11 cellular contexts compared by ENCODE assay signal in genomic region chr17:58679263-58680037, GRCh38. TPM values are rescaled to one million over a fixed set of nuclear protein-coding genes. Genes with fewer than 3 reads are reported as not detected.
DNase-seq lines count a peak whose midpoint lies in the region; ATAC-seq and TF ChIP-seq lines count a peak whose summit lies in the region.
"Had no signal": no experiment of that assay in that cellular context is flagged by ENCODE, and none has a peak within 500 bp of the region (broad histone marks: within the 10 kb centered on the region; RNA-seq: fewer than 3 reads in every experiment).

No MANE protein-coding gene starts in this region.

- no peaks in the 10 kb centered on the region for H3K36me3 Mint-ChIP-seq in activated naive CD8-positive, alpha-beta T cell treated with anti-CD3 and anti-CD28 coated beads, Interleukin-2, amount 50 U/mL, for 24 hours (ENCODE audit: low read depth)
- no peaks in the 10 kb centered on the region for H3K36me3 Mint-ChIP-seq in activated naive CD8-positive, alpha-beta T cell treated with anti-CD3 and anti-CD28 coated beads for 36 hours

- no peaks in the 10 kb centered on the region for H3K4me1 Mint-ChIP-seq in activated naive CD8-positive, alpha-beta T cell treated with anti-CD3 and anti-CD28 coated beads, Interleukin-2, amount 50 U/mL, for 24 hours
- H3K4me1 Mint-ChIP-seq in activated naive CD8-positive, alpha-beta T cell treated with anti-CD3 and anti-CD28 coated beads for 36 hours: no peaks in the 10 kb centered on the region

- H3K4me3 Mint-ChIP-seq in activated naive CD8-positive, alpha-beta T cell treated with anti-CD3 and anti-CD28 coated beads, Interleukin-2, amount 50 U/mL, for 24 hours: no peak overlapping the region
- H3K4me3 Mint-ChIP-seq in activated naive CD8-positive, alpha-beta T cell treated with anti-CD3 and anti-CD28 coated beads for 36 hours: no peak overlapping the region

- no peak overlapping the region for H3K4me3 ChIP-seq in epithelial cell of esophagus (ENCODE audit: low read length)

- peak overlapping the region; percentile 55 for H3K27ac Mint-ChIP-seq in activated naive CD8-positive, alpha-beta T cell treated with anti-CD3 and anti-CD28 coated beads, Interleukin-2, amount 50 U/mL, for 24 hours
- no peak overlapping the region for H3K27ac Mint-ChIP-seq in activated naive CD8-positive, alpha-beta T cell treated with anti-CD3 and anti-CD28 coated beads for 36 hours

- ATAC-seq in activated naive CD8-positive, alpha-beta T cell treated with anti-CD3 and anti-CD28 coated beads, Interleukin-2, amount 50 U/mL, for 24 hours: peak; percentile 59
- ATAC-seq in stimulated activated naive CD8-positive, alpha-beta T cell treated with anti-CD3 and anti-CD28 coated beads, Interleukin-15, Interleukin-2, amounts not matched to agents 100 U/mL and 50 U/mL, for 24 hours: peak; percentile 55
- no peak for ATAC-seq in HG03095 (IDR thresholded peaks at IDR 0.05; ENCODE audit: unreplicated experiment)

- DNase-seq in activated naive CD8-positive, alpha-beta T cell treated with anti-CD3 and anti-CD28 coated beads, Interleukin-2, amount 50 U/mL, for 24 hours: no peak
- no peak for DNase-seq in activated naive CD8-positive, alpha-beta T cell treated with anti-CD3 and anti-CD28 coated beads for 36 hours
- peak; percentile 98 for DNase-seq in NCI-H82 (lab: John Stamatoyannopoulos, UW)
- peak; percentile 82 for DNase-seq in epithelial cell of esophagus (ENCODE audit: low read depth)
- no peak for DNase-seq in stimulated activated naive CD8-positive, alpha-beta T cell treated with anti-CD3 and anti-CD28 coated beads, Interleukin-15, Interleukin-2, amounts not matched to agents 100 U/mL and 50 U/mL, for 24 hours
- no peak for DNase-seq in activated naive CD4-positive, alpha-beta T cell (lab: John Stamatoyannopoulos, UW)
- no peak for DNase-seq in SIG-M5 (lab: John Stamatoyannopoulos, UW)
- DNase-seq: activated gamma-delta T cell, C1 segment of cervical spinal cord, NCI-H524 treated with DMSO at 0.1 percent for 48 hours had no signal

- TF ChIP-seq CTCF in epithelial cell of esophagus (IDR thresholded peaks at IDR 0.05; ENCODE audit: insufficient read depth, low read depth, low read length, missing control alignments): no peak

- peaks cover 4% of the 10 kb centered on the region for H3K27me3 Mint-ChIP-seq in activated naive CD8-positive, alpha-beta T cell treated with anti-CD3 and anti-CD28 coated beads, Interleukin-2, amount 50 U/mL, for 24 hours
- peaks cover 4% of the 10 kb centered on the region for H3K27me3 Mint-ChIP-seq in activated naive CD8-positive, alpha-beta T cell treated with anti-CD3 and anti-CD28 coated beads for 36 hours

- no peaks in the 10 kb centered on the region for H3K9me3 Mint-ChIP-seq in activated naive CD8-positive, alpha-beta T cell treated with anti-CD3 and anti-CD28 coated beads, Interleukin-2, amount 50 U/mL, for 24 hours
- H3K9me3 Mint-ChIP-seq in activated naive CD8-positive, alpha-beta T cell treated with anti-CD3 and anti-CD28 coated beads for 36 hours: no peaks in the 10 kb centered on the region

RNA-seq across cellular contexts. Expression of gene TEX14, which starts 12.4 kb away (rescaled TPM):
- total RNA-seq in activated naive CD8-positive, alpha-beta T cell treated with anti-CD3 and anti-CD28 coated beads for 36 hours: under 1 TPM; 0.10 to 0.14 TPM

RNA-seq across cellular contexts. Expression of gene RAD51C, which starts 13.0 kb away (rescaled TPM):
- 10 to 100 TPM; 77.3 to 86.7 TPM for total RNA-seq in activated naive CD8-positive, alpha-beta T cell treated with anti-CD3 and anti-CD28 coated beads for 36 hours

Comparison
In these comparisons a context has a peak if more than half of its experiments do, and no peak if none do; other contexts are left out.
1. DNase-seq: peak in NCI-H82 (single experiment) and epithelial cell of esophagus (single experiment); none in activated naive CD8-positive, alpha-beta T cell treated with anti-CD3 and anti-CD28 coated beads, Interleukin-2, amount 50 U/mL, for 24 hours (single experiment), activated naive CD8-positive, alpha-beta T cell treated with anti-CD3 and anti-CD28 coated beads for 36 hours (single experiment), stimulated activated naive CD8-positive, alpha-beta T cell treated with anti-CD3 and anti-CD28 coated beads, Interleukin-15, Interleukin-2, amounts not matched to agents 100 U/mL and 50 U/mL, for 24 hours (single experiment), activated naive CD4-positive, alpha-beta T cell (0 of 4) and SIG-M5 (single experiment).